In the genomic region with DNA sequence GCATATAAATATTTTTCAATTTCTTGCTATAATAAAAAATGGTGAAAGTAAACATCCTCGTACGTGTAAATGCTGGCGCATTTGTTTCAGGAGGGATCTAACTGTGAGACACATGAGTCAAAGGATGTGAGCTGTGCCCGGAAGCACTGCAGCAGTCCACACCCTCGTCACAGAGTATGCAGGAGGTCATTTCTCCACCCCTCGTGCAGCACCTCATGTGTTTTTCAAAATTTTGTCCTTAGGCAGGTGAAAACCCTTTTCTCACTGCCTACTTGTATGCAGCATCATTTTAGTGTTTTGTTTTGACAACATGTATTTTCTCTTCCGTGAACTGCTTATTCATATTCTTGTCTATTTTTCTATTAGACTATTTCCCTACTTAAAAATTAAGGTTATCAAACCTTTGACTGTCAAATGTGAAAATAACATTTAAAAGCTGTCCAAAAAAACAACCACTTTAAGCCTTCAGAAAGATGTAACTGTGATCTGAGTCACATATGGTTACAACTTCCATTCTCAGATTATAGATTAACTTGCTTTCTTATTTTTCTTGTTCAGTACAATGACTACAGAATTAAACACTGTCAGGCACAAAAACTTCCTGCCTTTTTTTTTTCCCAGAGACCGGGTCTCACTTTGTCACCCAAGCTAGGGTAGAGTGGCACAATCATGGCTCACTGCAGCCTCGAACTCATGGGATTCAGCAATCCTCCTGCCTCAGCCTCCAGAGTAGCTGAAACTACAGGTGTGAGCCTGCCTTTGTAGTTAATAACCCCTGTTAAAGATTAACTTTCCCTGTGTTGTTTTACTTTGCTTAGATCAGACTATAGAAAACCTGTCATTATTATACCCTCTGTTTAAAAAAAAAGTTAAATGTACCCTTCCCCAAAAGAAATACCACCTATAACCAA, we compare ENCODE assay signal across 12 cellular contexts.
DNase-seq lines count a peak whose midpoint lies in the region; ATAC-seq, FAIRE-seq and TF ChIP-seq lines count a peak whose summit lies in the region.
"Had no signal": no experiment of that assay in that cellular context is flagged by ENCODE, and none has a peak within 500 bp of the region (broad histone marks: within the 10 kb centered on the region; RNA-seq: fewer than 3 reads in every experiment).

No MANE protein-coding gene starts in this region.

- H3F3A ChIP-seq in PC-3 (ENCODE audit: low read length, unreplicated experiment) = no peaks in the 10 kb centered on the region

- no peaks in the 10 kb centered on the region for H3K36me3 ChIP-seq in PC-3 (ENCODE audit: low read depth, low read length)
- H3K36me3 ChIP-seq: tibial artery had no signal

- no peaks in the 10 kb centered on the region for H3K79me2 ChIP-seq in PC-3 (ENCODE audit: low read length)

- peak overlapping the region; percentile 53 for H2AFZ ChIP-seq in PC-3 (ENCODE audit: low read length)

- H3K27ac ChIP-seq in PC-3 (ENCODE audit: low read length) = peak overlapping the region; percentile 97
- H3K27ac ChIP-seq: tibial artery had no signal

- H3K9ac ChIP-seq in PC-3 (ENCODE audit: low read length) = peak overlapping the region; percentile 80

- peaks cover 9% of the 10 kb centered on the region for H3K27me3 Mint-ChIP-seq in T-helper 2 cell treated with Interferon-gamma antibody and Interleukin-4, amounts not matched to agents 5 μg/mL and 100 μg/mL, for 36 hours (ENCODE audit: low read depth)

- H3K36me3 Mint-ChIP-seq in T-helper 2 cell treated with Interferon-gamma antibody and Interleukin-4, amounts not matched to agents 5 μg/mL and 100 μg/mL, for 36 hours (ENCODE audit: low read depth) = no peaks in the 10 kb centered on the region
- H3K36me3 Mint-ChIP-seq: CD4-positive, CD25-positive, alpha-beta regulatory T cell had no signal

- H3K4me1 ChIP-seq in PC-3 (ENCODE audit: insufficient read depth, low read length) = peaks cover 19% of the 10 kb centered on the region
- H3K4me1 ChIP-seq: tibial artery had no signal

- CTCF ChIA-PET in PC-3 (lab: Charles Lee) (no interaction called here), HEK293T (lab: Yijun Ruan, JAX) (no interaction called here)

- intact Hi-C loops in PC-3 (cut with micrococcal nuclease) = loop anchor here (1.0 to 2.0 kb wide), 3 partner anchors 10 to 163 kb away; a partner anchor contains a TSS

- peak overlapping the region; percentile 61 for H3K4me2 ChIP-seq in PC-3 (ENCODE audit: low read length)

- H3K9me3 Mint-ChIP-seq in T-helper 2 cell treated with Interferon-gamma antibody and Interleukin-4, amounts not matched to agents 5 μg/mL and 100 μg/mL, for 36 hours = no peaks in the 10 kb centered on the region
- H3K9me3 Mint-ChIP-seq: CD4-positive, CD25-positive, alpha-beta regulatory T cell had no signal

- peak; percentile 59 for FAIRE-seq in GM18507 (lab: Jason Lieb, UNC)

- BruUV-seq in PC-3 (replicated peaks; lab: Mats Ljungman, UMichigan) = TSS peak; percentile 99

- peak overlapping the region; percentile 23; the same call in 1 of the 2 replicates for H3K4me3 ChIP-seq in PC-3 (ENCODE audit: low read length)
- H3K4me3 ChIP-seq: tibial artery had no signal

- no peaks in the 10 kb centered on the region for H4K20me1 ChIP-seq in PC-3 (ENCODE audit: low read length)

- no peaks in the 10 kb centered on the region for H3K9me3 ChIP-seq in PC-3 (ENCODE audit: low read length)
- H3K9me3 ChIP-seq: tibial artery had no signal

- no peak for DNase-seq in GM18507 (ENCODE audit: extremely low spot score, insufficient read length, low read depth)
- peak; percentile 90 for DNase-seq in PC-3
- DNase-seq in glomerular visceral epithelial cell (ENCODE audit: extremely low spot score) = peak; percentile 68
- DNase-seq in T-helper 2 cell treated with Interferon-gamma antibody and Interleukin-4, amounts not matched to agents 5 μg/mL and 100 μg/mL, for 36 hours (ENCODE audit: low spot score) = no peak
- DNase-seq in GM19238 (ENCODE audit: insufficient read length, low spot score) = no peak
- no peak for DNase-seq in HEK293T (ENCODE audit: extremely low spot score)
- DNase-seq: activated T-cell treated with anti-CD3 and anti-CD28 coated beads, Interleukin-2, amount 50 U/mL, for 1 hour; CD4-positive, CD25-positive, alpha-beta regulatory T cell; stimulated activated CD4-positive, alpha-beta T cell treated with anti-CD3 and anti-CD28 coated beads, Interleukin-2, amount 100 ng/mL, for 24 hours; tibial artery had no signal

- POLR2A ChIA-PET in PC-3 (lab: Charles Lee; ENCODE audit: unreplicated experiment) (no interaction called here), HEK293T (lab: Yijun Ruan, JAX) (no interaction called here)

- H3K27ac Mint-ChIP-seq in T-helper 2 cell treated with Interferon-gamma antibody and Interleukin-4, amounts not matched to agents 5 μg/mL and 100 μg/mL, for 36 hours = no peak overlapping the region
- H3K27ac Mint-ChIP-seq: CD4-positive, CD25-positive, alpha-beta regulatory T cell had no signal

- H3K4me3 Mint-ChIP-seq in T-helper 2 cell treated with Interferon-gamma antibody and Interleukin-4, amounts not matched to agents 5 μg/mL and 100 μg/mL, for 36 hours = no peak overlapping the region
- H3K4me3 Mint-ChIP-seq: CD4-positive, CD25-positive, alpha-beta regulatory T cell had no signal

- H3K9me2 ChIP-seq in PC-3 (replicated peaks; ENCODE audit: low read length) = no peaks in the 10 kb centered on the region

- TF ChIP-seq CTCF in PC-3 (conservative IDR thresholded peaks at IDR 0.05; ENCODE audit: low read depth, low read length) = no peak

- H3K4me1 Mint-ChIP-seq in T-helper 2 cell treated with Interferon-gamma antibody and Interleukin-4, amounts not matched to agents 5 μg/mL and 100 μg/mL, for 36 hours (ENCODE audit: low read depth) = no peaks in the 10 kb centered on the region
- H3K4me1 Mint-ChIP-seq: CD4-positive, CD25-positive, alpha-beta regulatory T cell had no signal

- H3K27me3 ChIP-seq in PC-3 (ENCODE audit: low read length) = no peaks in the 10 kb centered on the region
- H3K27me3 ChIP-seq: tibial artery had no signal

- ATAC-seq in HG02642 (IDR thresholded peaks at IDR 0.05; ENCODE audit: poor library complexity, unreplicated experiment) = peak; percentile 59
- ATAC-seq in PC-3 = peak; percentile 99
- no peak for ATAC-seq in GM21515 (IDR thresholded peaks at IDR 0.05; ENCODE audit: unreplicated experiment)

TF ChIP-seq in HEK293T, 16 proteins besides CTCF, POLR2A, EP300 and RAD21:
- no peak for TF ChIP-seq FOXK2 (IDR thresholded peaks at IDR 0.05)
- TF ChIP-seq L3MBTL2 (conservative IDR thresholded peaks at IDR 0.05) = no peak
- no peak for TF ChIP-seq SUZ12 (IDR thresholded peaks at IDR 0.05)
- TF ChIP-seq FOXA1 (IDR thresholded peaks at IDR 0.05) = no peak
- TF ChIP-seq CTBP1 (IDR thresholded peaks at IDR 0.05; ENCODE audit: borderline replicate concordance) = no peak
- no peak for TF ChIP-seq TARDBP (IDR thresholded peaks at IDR 0.05)
- TF ChIP-seq FOXM1 (IDR thresholded peaks at IDR 0.05; ENCODE audit: borderline replicate concordance) = no peak
- no peak for TF ChIP-seq BHLHE40 (IDR thresholded peaks at IDR 0.05; ENCODE audit: borderline replicate concordance)
- no peak for TF ChIP-seq LEF1 (IDR thresholded peaks at IDR 0.05; ENCODE audit: borderline replicate concordance)
TF ChIP-seq in HEK293T: peak in this region for 0.

Comparison
In these comparisons a context has a peak if more than half of its experiments do, and no peak if none do; other contexts are left out.
1. DNase-seq: peak in PC-3 (single experiment) and glomerular visceral epithelial cell (single experiment); none in GM18507 (single experiment), T-helper 2 cell treated with Interferon-gamma antibody and Interleukin-4, amounts not matched to agents 5 μg/mL and 100 μg/mL, for 36 hours (single experiment), GM19238 (single experiment) and HEK293T (single experiment).